ENCODE assay signal across 22 cellular contexts in genomic region chr20:62190639-62191411, GRCh38. TPM values are rescaled to one million over a fixed set of nuclear protein-coding genes. Genes with fewer than 3 reads are reported as not detected.
"Had no signal": no experiment of that assay in that cellular context is flagged by ENCODE, and none has a peak within 500 bp of the region (broad histone marks: within the 10 kb centered on the region; RNA-seq: fewer than 3 reads in every experiment).

No MANE protein-coding gene starts in this region.

- ATAC-seq: activated T-helper 17 cell treated with anti-CD3 and anti-CD28 coated beads, Interleukin-2, amount 50 U/mL, for 72 hours; foreskin keratinocyte; pancreas; stimulated activated naive B cell treated with anti-CD40 and anti-IgM and Interleukin-4, amounts not matched to agents 10 μg/mL and 1 μg/mL and 100 μg/mL, for 72 hours had no signal

- H3K9me3 Mint-ChIP-seq: activated naive CD8-positive, alpha-beta T cell treated with anti-CD3 and anti-CD28 coated beads for 36 hours; activated T-helper 17 cell treated with anti-CD3 and anti-CD28 coated beads, Interleukin-2, amount 50 U/mL, for 72 hours; stimulated activated naive B cell treated with anti-CD40 and anti-IgM and Interleukin-4, amounts not matched to agents 10 μg/mL and 1 μg/mL and 100 μg/mL, for 72 hours had no signal

- H3K27ac ChIP-seq: cardiac muscle cell, epithelial cell of prostate, foreskin keratinocyte, hepatocyte, pancreas, sigmoid colon, thoracic aorta, upper lobe of left lung, VCaP had no signal

- H3K9me3 ChIP-seq: pancreas, sigmoid colon, thoracic aorta, upper lobe of left lung had no signal

- H3K4me1 ChIP-seq: foreskin keratinocyte, pancreas, sigmoid colon had no signal

- H3K27ac Mint-ChIP-seq: activated T-helper 17 cell treated with anti-CD3 and anti-CD28 coated beads, Interleukin-2, amount 50 U/mL, for 72 hours; stimulated activated naive B cell treated with anti-CD40 and anti-IgM and Interleukin-4, amounts not matched to agents 10 μg/mL and 1 μg/mL and 100 μg/mL, for 72 hours had no signal

- H3K36me3 ChIP-seq: cardiac muscle cell had no signal

- H3K4me3 ChIP-seq: cardiac muscle cell, dorsolateral prefrontal cortex, hepatocyte, pancreas, sigmoid colon, thoracic aorta, upper lobe of left lung had no signal

- H3K4me3 Mint-ChIP-seq: activated naive CD8-positive, alpha-beta T cell treated with anti-CD3 and anti-CD28 coated beads for 36 hours; activated T-helper 17 cell treated with anti-CD3 and anti-CD28 coated beads, Interleukin-2, amount 50 U/mL, for 72 hours; stimulated activated naive B cell treated with anti-CD40 and anti-IgM and Interleukin-4, amounts not matched to agents 10 μg/mL and 1 μg/mL and 100 μg/mL, for 72 hours had no signal

- DNase-seq: activated CD4-positive, alpha-beta T cell treated with anti-CD3 and anti-CD28 coated beads, Interleukin-2, amount 50 U/mL, for 48 hours; activated naive CD4-positive, alpha-beta T cell; activated naive CD8-positive, alpha-beta T cell treated with anti-CD3 and anti-CD28 coated beads for 36 hours; amniotic stem cell; foreskin keratinocyte; left cardiac atrium; midbrain; sigmoid colon; stimulated activated CD4-positive, alpha-beta T cell treated with anti-CD3 and anti-CD28 coated beads, Interleukin-4, amount 100 ng/mL, for 4 hours; stimulated activated naive B cell treated with anti-CD40 and anti-IgM and Interleukin-4, amounts not matched to agents 10 μg/mL and 1 μg/mL and 100 μg/mL, for 72 hours; T-helper 2 cell; upper lobe of left lung had no signal

- H3K27me3 Mint-ChIP-seq: activated naive CD8-positive, alpha-beta T cell treated with anti-CD3 and anti-CD28 coated beads for 36 hours; activated T-helper 17 cell treated with anti-CD3 and anti-CD28 coated beads, Interleukin-2, amount 50 U/mL, for 72 hours; stimulated activated naive B cell treated with anti-CD40 and anti-IgM and Interleukin-4, amounts not matched to agents 10 μg/mL and 1 μg/mL and 100 μg/mL, for 72 hours had no signal

- H3K27me3 ChIP-seq: cardiac muscle cell, dorsolateral prefrontal cortex, foreskin keratinocyte, hepatocyte, pancreas, sigmoid colon, upper lobe of left lung had no signal

RNA-seq across cellular contexts. Expression of gene HRH3, which starts 29.3 kb away (rescaled TPM):
- total RNA-seq: activated naive CD8-positive, alpha-beta T cell treated with anti-CD3 and anti-CD28 coated beads for 36 hours; activated T-helper 17 cell treated with anti-CD3 and anti-CD28 coated beads, Interleukin-2, amount 50 U/mL, for 72 hours; cardiac muscle cell; fibroblast of lung; foreskin keratinocyte; hepatocyte; left cardiac atrium; lung microvascular endothelial cell; sigmoid colon; thoracic aorta; upper lobe of left lung had no signal
- polyA plus RNA-seq: cardiac muscle cell, fibroblast of lung, foreskin keratinocyte, hepatocyte, sigmoid colon had no signal
